ENCODE assay signal across 9 cellular contexts in the genomic region with DNA sequence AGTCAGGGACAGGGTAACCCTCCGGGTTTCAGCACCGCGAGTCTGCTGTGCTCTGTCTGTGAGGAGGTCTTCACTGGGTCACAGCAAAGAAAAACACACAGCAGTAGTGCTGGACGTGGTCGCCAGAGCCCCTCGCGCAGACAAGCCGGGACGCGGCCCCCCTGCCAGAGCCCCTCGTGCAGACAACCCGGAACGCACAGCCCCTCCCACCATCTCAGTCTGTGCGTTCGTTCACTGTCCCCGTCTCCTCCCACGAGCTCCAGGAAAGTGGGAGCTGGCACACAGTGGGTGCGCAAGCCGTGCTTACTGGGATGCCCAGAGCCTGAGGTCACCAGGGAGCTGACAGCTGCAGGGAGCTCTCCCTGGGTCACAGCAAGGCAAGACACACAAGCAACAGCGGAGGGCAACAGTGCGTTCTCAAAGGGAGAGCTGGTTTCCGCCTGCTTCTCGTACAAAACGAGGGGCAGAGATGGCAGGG. TPM values are rescaled to one million over a fixed set of nuclear protein-coding genes. Genes with fewer than 3 reads are reported as not detected.
DNase-seq lines count a peak whose midpoint lies in the region; ATAC-seq and TF ChIP-seq lines count a peak whose summit lies in the region.
"Had no signal": no experiment of that assay in that cellular context is flagged by ENCODE, and none has a peak within 500 bp of the region (broad histone marks: within the 10 kb centered on the region; RNA-seq: fewer than 3 reads in every experiment).

No MANE protein-coding gene starts in this region.

- H3K27ac ChIP-seq in SK-N-MC (no peak overlapping the region), iPS-18a (ENCODE audit: low read length) (no peak overlapping the region), tibial nerve (no peak overlapping the region)

- TF ChIP-seq EP300 in tibial nerve (IDR thresholded peaks at IDR 0.05): no peak

- no peak overlapping the region for H3K9ac ChIP-seq in SK-N-MC (ENCODE audit: insufficient read length)
- no peak overlapping the region for H3K9ac ChIP-seq in iPS-18a (ENCODE audit: low read length)

- H3K9me3 ChIP-seq in SK-N-MC (ENCODE audit: low read depth, low read length): no peaks in the 10 kb centered on the region
- no peaks in the 10 kb centered on the region for H3K9me3 ChIP-seq in iPS-18a (ENCODE audit: control insufficient read depth, low read depth, low read length)
- no peaks in the 10 kb centered on the region for H3K9me3 ChIP-seq in tibial nerve
- H3K9me3 ChIP-seq: thyroid gland had no signal

- TF ChIP-seq POLR2A in tibial nerve (IDR thresholded peaks at IDR 0.05): no peak

- DNase-seq in EL (peak; percentile 34), SK-N-MC (ENCODE audit: low read depth, low spot score) (no peak), skeletal muscle cell (ENCODE audit: low read depth) (no peak), NCI-H226 (no peak), tibial nerve (ENCODE audit: low spot score in 2 of 2) (no peak)

- H3K4me3 ChIP-seq in SK-N-MC (0 out of 2 replicates have a peak overlapping the region, but pooled peaks have one; percentile 15), iPS-18a (ENCODE audit: low read length) (peak overlapping the region; percentile 17), skeletal muscle cell (ENCODE audit: low read depth, low read length) (peak overlapping the region; percentile 22), tibial nerve (no peak overlapping the region)
- H3K4me3 ChIP-seq: thyroid gland had no signal

- ATAC-seq in HG03025 (IDR thresholded peaks at IDR 0.05; ENCODE audit: low FRiP score, unreplicated experiment): no peak
- ATAC-seq in HG03520 (IDR thresholded peaks at IDR 0.05; ENCODE audit: unreplicated experiment): no peak

- TF ChIP-seq CTCF in tibial nerve (IDR thresholded peaks at IDR 0.05): no peak

- H3K4me1 ChIP-seq in iPS-18a (ENCODE audit: control insufficient read depth, low read depth, low read length) (peaks cover 16% of the 10 kb centered on the region), tibial nerve (peaks cover 0 to 35% (median 17%) of the 10 kb centered on the region in 4 donors)

- H3K36me3 ChIP-seq in SK-N-MC (ENCODE audit: insufficient read depth, low read length): no peaks in the 10 kb centered on the region
- no peaks in the 10 kb centered on the region for H3K36me3 ChIP-seq in iPS-18a (ENCODE audit: control insufficient read depth, low read depth, low read length)
- no peaks in the 10 kb centered on the region for H3K36me3 ChIP-seq in tibial nerve
- H3K36me3 ChIP-seq: thyroid gland had no signal

- H3K27me3 ChIP-seq in iPS-18a (ENCODE audit: control insufficient read depth, insufficient read depth, low read length) (peaks cover 32% of the 10 kb centered on the region), tibial nerve (peaks cover 0 to 53% of the 10 kb centered on the region in 2 donors)
- H3K27me3 ChIP-seq: thyroid gland had no signal

- WGBS in tibial nerve, 2 donors: 2 to 5% methylated on average over 16 to 22 of the region's 24 CpGs

RNA-seq across cellular contexts. Expression of a gene that starts 3.2 kb away (rescaled TPM):
- 10 to 100 TPM in 2 of 4 donors, 1 to 10 TPM in 2; 2.5 to 22.2 (median 9.3) TPM for total RNA-seq in tibial nerve

RNA-seq across cellular contexts. Expression of a gene that starts 50.2 kb away (rescaled TPM):
- 10 to 100 TPM; 17.8 to 20.7 (median 19.1) TPM for total RNA-seq in tibial nerve

Comparison
In these comparisons a context has a peak if more than half of its experiments do, and no peak if none do; other contexts are left out.
1. H3K4me3 ChIP-seq: peak in SK-N-MC (single experiment), iPS-18a (single experiment) and skeletal muscle cell (single experiment); none in tibial nerve (0 of 4).